In genomic region chr7:139777948-139778841, GRCh38 we compare ENCODE assay signal across 8 cellular contexts. TPM values are rescaled to one million over a fixed set of nuclear protein-coding genes. Genes with fewer than 3 reads are reported as not detected.
DNase-seq lines count a peak whose midpoint lies in the region; ATAC-seq and TF ChIP-seq lines count a peak whose summit lies in the region.

HIPK2 (minus strand) TSS chr7:139777998; CDS start chr7:139777623, 375 bp downstream.

- H3K4me1 ChIP-seq in BLaER1 = peaks cover 36% of the 10 kb centered on the region
- H3K4me1 ChIP-seq in NT2/D1 (ENCODE audit: insufficient read depth, insufficient read length) = no peaks in the 10 kb centered on the region
- peaks cover 39% of the 10 kb centered on the region for H3K4me1 ChIP-seq in mononuclear cell (ENCODE audit: insufficient read depth, low read length)

- H4K20me1 ChIP-seq in BLaER1 = peaks cover 25% of the 10 kb centered on the region

- peak within 1 kb of the TSS; percentile 87 for H3K27ac ChIP-seq in BLaER1

- H3K4me2 ChIP-seq in BLaER1 = peak within 1 kb of the TSS; percentile 90

- no peaks in the 10 kb centered on the region for H3K27me3 ChIP-seq in BLaER1
- H3K27me3 ChIP-seq in NT2/D1 (ENCODE audit: insufficient read depth, insufficient read length) = peaks cover 38% of the 10 kb centered on the region
- no peaks in the 10 kb centered on the region for H3K27me3 ChIP-seq in mononuclear cell (ENCODE audit: insufficient read depth, low read length)

- H3K9me3 ChIP-seq in BLaER1 (no peaks in the 10 kb centered on the region), NT2/D1 (ENCODE audit: insufficient read depth, low read length) (no peaks in the 10 kb centered on the region), mononuclear cell (ENCODE audit: low read depth, low read length) (no peaks in the 10 kb centered on the region)

- peak within 1 kb of the TSS; percentile 86 for H3K4me3 ChIP-seq in BLaER1
- peak within 1 kb of the TSS; percentile 67 for H3K4me3 ChIP-seq in NT2/D1 (ENCODE audit: insufficient read length, low read depth)
- H3K4me3 ChIP-seq in epithelial cell of esophagus (ENCODE audit: low read length) = peak within 1 kb of the TSS; percentile 88
- H3K4me3 ChIP-seq in mononuclear cell (ENCODE audit: low read length) = peak within 1 kb of the TSS; percentile 89

- H3K36me3 ChIP-seq in BLaER1 (peaks cover 7% of the 10 kb centered on the region; the same call in 1 of the 2 replicates), NT2/D1 (ENCODE audit: insufficient read depth, insufficient read length, low read length) (no peaks in the 10 kb centered on the region)

- peak; percentile 83 for DNase-seq in GM19238 (ENCODE audit: insufficient read length, low spot score)
- DNase-seq in NT2/D1 (ENCODE audit: low read depth, low spot score) = no peak
- peak; percentile 53 for DNase-seq in activated T-cell treated with anti-CD3 and anti-CD28 coated beads for 4 hours
- DNase-seq in epithelial cell of esophagus (ENCODE audit: low read depth) = peak; percentile 66
- peak; percentile 77 for DNase-seq in stimulated activated CD8-positive, alpha-beta memory T cell treated with anti-CD3 and anti-CD28 coated beads, Interleukin-4, amount 100 ng/mL, for 48 hours

- H3K9ac ChIP-seq in BLaER1 (peak within 1 kb of the TSS; percentile 89), NT2/D1 (ENCODE audit: insufficient read length, low read depth) (peak within 1 kb of the TSS; percentile 77)

- peak; percentile 58 for ATAC-seq in HG03439 (IDR thresholded peaks at IDR 0.05; ENCODE audit: unreplicated experiment)

- TF ChIP-seq CTCF in epithelial cell of esophagus (IDR thresholded peaks at IDR 0.05; ENCODE audit: insufficient read depth, low read depth, low read length, missing control alignments) = no peak

RNA-seq across cellular contexts. Expression of gene HIPK2, which starts in this region (rescaled TPM):
- 14.2 TPM for total RNA-seq in mononuclear cell
